In the genomic region with DNA sequence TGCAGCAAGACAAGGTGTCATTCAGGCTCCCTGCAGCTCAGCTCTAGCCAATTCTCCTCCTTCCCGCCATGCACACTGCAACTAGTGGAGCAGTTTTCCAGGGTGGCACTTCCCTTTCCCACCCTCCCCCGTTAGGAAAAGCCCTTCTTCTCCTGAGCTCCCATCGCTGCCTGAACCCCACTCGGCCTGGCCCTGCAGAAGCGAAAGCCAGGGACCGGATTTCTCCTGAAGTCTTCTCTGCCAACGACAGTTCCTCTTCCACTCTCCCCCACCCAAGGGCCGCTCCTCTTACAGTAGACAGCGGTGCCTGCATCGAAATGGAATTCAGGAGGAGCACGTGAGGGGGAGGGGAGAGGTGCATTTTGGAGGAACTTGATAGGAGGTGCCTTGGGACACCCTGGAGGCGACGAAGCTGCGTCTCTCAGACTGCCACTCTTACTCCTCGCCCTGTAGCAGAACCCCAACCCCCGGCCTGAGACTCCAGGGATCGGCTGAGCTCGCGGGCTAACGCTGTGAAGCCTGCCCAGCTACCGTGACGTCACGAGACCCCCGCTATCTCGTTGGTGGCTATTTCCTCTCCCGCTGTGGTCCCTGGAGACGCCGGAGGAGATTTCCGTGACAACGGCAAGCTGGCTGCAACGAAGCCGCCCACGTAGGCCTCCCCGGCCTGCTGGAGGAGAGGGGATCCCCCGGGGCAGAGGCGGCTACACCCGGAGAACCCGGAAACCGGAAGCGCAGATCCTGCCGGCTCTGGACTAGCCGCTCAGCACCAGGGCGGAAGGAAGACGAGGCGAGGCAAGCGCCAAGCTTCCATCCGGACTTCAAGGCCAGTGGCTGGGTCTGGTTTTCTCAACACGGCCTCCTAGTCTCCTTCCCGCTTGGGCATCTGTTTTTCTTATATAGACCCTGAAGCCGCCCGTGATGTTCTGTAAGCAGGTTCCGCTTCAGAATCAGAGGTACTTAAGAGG, we compare ENCODE assay signal across 8 cellular contexts.
DNase-seq lines count a peak whose midpoint lies in the region; ATAC-seq and TF ChIP-seq lines count a peak whose summit lies in the region.

No MANE protein-coding gene starts in this region.

- H3K4me1 ChIP-seq in right cardiac atrium (ENCODE audit: control insufficient read depth, insufficient read depth, low read length) (peaks cover 2% of the 10 kb centered on the region), vagina (peaks cover 32% of the 10 kb centered on the region)

- WGBS in right cardiac atrium, result 2% methylated on average over 52 of the region's 52 CpGs

- intact Hi-C loops in right cardiac atrium (cut with DNase I), result loop anchor here in 1 of 4 donors (5.0 kb wide), 1 partner anchor 111 kb away; a partner anchor contains a TSS
- intact Hi-C loops in vagina (cut with DNase I), result no loop called here

- DNase-seq in NCI-H1694 treated with DMSO at 0.1 percent for 48 hours (lab: John Stamatoyannopoulos, UW) (peak; percentile 92), T-helper 17 cell (peak; percentile 78 to 89 (median 84)), anterior cingulate cortex (lab: John Stamatoyannopoulos, UW) (peak; percentile 55 to 97 (median 92)), right cardiac atrium (peak; percentile 98), pulmonary artery endothelial cell (ENCODE audit: low read depth, low spot score) (peak; percentile 62), vagina (ENCODE audit: extremely low spot score in 2 of 2) (peak in 1 of 2 donors; percentile 93)

- no peaks in the 10 kb centered on the region for H3K36me3 Mint-ChIP-seq in T-helper 17 cell (ENCODE audit: low read depth)

- peak overlapping the region; percentile 96 for H3K4me3 Mint-ChIP-seq in T-helper 17 cell

- peaks cover 27% of the 10 kb centered on the region for H3K4me1 Mint-ChIP-seq in T-helper 17 cell

- no peak for TF ChIP-seq POLR2A in vagina (IDR thresholded peaks at IDR 0.05)

- peak overlapping the region; percentile 60 for H3K4me3 ChIP-seq in right cardiac atrium (ENCODE audit: low read length)
- peak overlapping the region; percentile 46 to 55 for H3K4me3 ChIP-seq in vagina

- H3K27ac Mint-ChIP-seq in T-helper 17 cell, result peak overlapping the region; percentile 97

- H3K27me3 Mint-ChIP-seq in T-helper 17 cell, result no peaks in the 10 kb centered on the region

- TF ChIP-seq CTCF in vagina (IDR thresholded peaks at IDR 0.05), result no peak

- H3K36me3 ChIP-seq in vagina, result no peaks in the 10 kb centered on the region

- peak; percentile 92 for ATAC-seq in GM18499 (IDR thresholded peaks at IDR 0.05; ENCODE audit: insufficient read depth, unreplicated experiment)
- peak; percentile 94 for ATAC-seq in HG02938 (IDR thresholded peaks at IDR 0.05; ENCODE audit: unreplicated experiment)
- peak; percentile 96 for ATAC-seq in T-helper 17 cell
- ATAC-seq in right cardiac atrium, result peak; percentile 97 to 98

- H3K27ac ChIP-seq in right cardiac atrium (ENCODE audit: low read length), result peak overlapping the region; percentile 43
- peak overlapping the region; percentile 80 for H3K27ac ChIP-seq in vagina

- H3K9me3 ChIP-seq in T-helper 17 cell (ENCODE audit: control insufficient read depth, low read length, poor library complexity, severe bottlenecking) (no peaks in the 10 kb centered on the region), right cardiac atrium (ENCODE audit: control insufficient read depth, low read length) (no peaks in the 10 kb centered on the region), vagina (no peaks in the 10 kb centered on the region)

- H3K27me3 ChIP-seq in right cardiac atrium (ENCODE audit: control insufficient read depth, insufficient read depth), result no peaks in the 10 kb centered on the region
- H3K27me3 ChIP-seq in vagina, result no peaks in the 10 kb centered on the region
